11 cellular contexts compared by ENCODE assay signal in the genomic region with DNA sequence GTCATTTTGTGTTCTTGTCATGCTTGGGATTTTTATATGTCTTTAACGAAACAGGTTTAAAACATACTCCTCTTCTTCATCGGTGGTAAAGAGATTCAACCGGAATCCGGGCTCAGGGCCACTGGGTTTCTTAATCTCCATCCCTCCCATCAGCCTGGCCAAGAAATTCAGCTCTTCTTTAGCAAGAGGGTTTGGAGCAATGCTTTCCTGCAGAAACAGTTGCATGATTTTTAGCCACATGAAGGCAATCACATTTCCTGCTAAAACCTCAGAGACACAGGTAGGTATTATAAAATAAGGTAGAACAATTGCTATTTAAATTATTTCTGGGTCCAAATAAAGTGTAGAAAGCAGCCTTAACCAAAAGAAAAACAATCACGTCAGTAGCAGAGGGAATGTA. TPM values are rescaled to one million over a fixed set of nuclear protein-coding genes. Genes with fewer than 3 reads are reported as not detected.
DNase-seq lines count a peak whose midpoint lies in the region; ATAC-seq and TF ChIP-seq lines count a peak whose summit lies in the region.
"Had no signal": no experiment of that assay in that cellular context is flagged by ENCODE, and none has a peak within 500 bp of the region (broad histone marks: within the 10 kb centered on the region; RNA-seq: fewer than 3 reads in every experiment).

No MANE protein-coding gene starts in this region.

- TF ChIP-seq POLR2A in heart left ventricle (IDR thresholded peaks at IDR 0.05) (no peak), testis (IDR thresholded peaks at IDR 0.05) (no peak)

- intact Hi-C loops in Right ventricle myocardium inferior (cut with DNase I) (loop anchor here (2.0 to 10.0 kb wide), 5 partner anchors 44 to 322 kb away; a partner anchor contains a TSS), heart left ventricle (cut with DNase I) (loop anchor here (1.0 to 5.0 kb wide), 9 partner anchors 78 to 323 kb away; a partner anchor contains a TSS), testis (cut with DNase I; ENCODE audit: low total_unique reads) (no loop called here)

- H3K27me3 ChIP-seq in heart left ventricle, result no peaks in the 10 kb centered on the region
- H3K27me3 ChIP-seq in testis, result no peaks in the 10 kb centered on the region
- H3K27me3 ChIP-seq: ascending aorta, upper lobe of right lung had no signal

- WGBS in heart left ventricle, 4 donors, result 31 to 53% (median 38%) methylated on average over 5 of the region's 5 CpGs
- 22 to 33% methylated on average over 5 of the region's 5 CpGs for WGBS in testis, 2 donors

- peaks cover 0 to 37% (median 15%) of the 10 kb centered on the region in 9 donors for H3K36me3 ChIP-seq in heart left ventricle
- H3K36me3 ChIP-seq in testis (ENCODE audit: low read depth, missing control alignments), result no peaks in the 10 kb centered on the region

- DNase-seq in Right ventricle myocardium inferior (ENCODE audit: missing footprints) (no peak), heart left ventricle (no peak), fibroblast of pulmonary artery (ENCODE audit: low read depth) (peak; percentile 52), testis (peak; percentile 70), retina (no peak), NCI-H446 treated with DMSO at 0.1 percent for 48 hours (lab: John Stamatoyannopoulos, UW) (no peak)
- DNase-seq in stimulated activated CD4-positive, alpha-beta T cell treated with anti-CD3 and anti-CD28 coated beads, Interleukin-2, amount 100 ng/mL, for 24 hours, result no peak

- H3K4me1 ChIP-seq in heart left ventricle, result peaks cover 0 to 21% (median 8%) of the 10 kb centered on the region in 12 donors
- peaks cover 29% of the 10 kb centered on the region for H3K4me1 ChIP-seq in testis
- H3K4me1 ChIP-seq: ascending aorta, parathyroid adenoma had no signal

- peak overlapping the region in 1 of 12 donors; percentile 33 for H3K27ac ChIP-seq in heart left ventricle
- peak overlapping the region; percentile 35; the same call in 1 of the 2 replicates for H3K27ac ChIP-seq in VCaP
- peak overlapping the region; percentile 27 to 63 for H3K27ac ChIP-seq in testis
- H3K27ac ChIP-seq: parathyroid adenoma, upper lobe of right lung had no signal

- TF ChIP-seq CTCF in heart left ventricle (IDR thresholded peaks at IDR 0.05) (no peak), VCaP (conservative IDR thresholded peaks at IDR 0.05) (no peak), fibroblast of pulmonary artery (IDR thresholded peaks at IDR 0.05; ENCODE audit: low read length, missing control alignments) (no peak), testis (IDR thresholded peaks at IDR 0.05) (no peak)

- H3K9me3 ChIP-seq in heart left ventricle (no peaks in the 10 kb centered on the region), testis (no peaks in the 10 kb centered on the region)
- H3K9me3 ChIP-seq: ascending aorta, upper lobe of right lung had no signal

- peak; percentile 60 for ATAC-seq in Right ventricle myocardium inferior
- no peak for ATAC-seq in heart left ventricle

- H3K4me3 ChIP-seq in heart left ventricle (no peak overlapping the region), fibroblast of pulmonary artery (replicated peaks; ENCODE audit: low read depth, low read length) (no peak overlapping the region), testis (no peak overlapping the region)
- H3K4me3 ChIP-seq: ascending aorta, upper lobe of right lung had no signal

RNA-seq across cellular contexts. Expression of a gene that starts 22.7 kb away (rescaled TPM):
- total RNA-seq in Right ventricle myocardium inferior (59.3 TPM), heart left ventricle (10 to 100 TPM; 39.1 to 68.7 (median 49.7) TPM), testis (100 to 1,000 TPM in 1 of 2 donors, 10 to 100 TPM in 1; 73.6 to 106 TPM)
- polyA plus RNA-seq in heart left ventricle (10 to 100 TPM; 72.7 to 95.9 TPM), testis (ENCODE audit: insufficient read depth, low read depth, low replicate concordance) (69.1 TPM)

RNA-seq across cellular contexts. Expression of a gene that starts 29.8 kb away (rescaled TPM):
- total RNA-seq in Right ventricle myocardium inferior (5.3 TPM), heart left ventricle (10 to 100 TPM in 1 of 9 donors, 1 to 10 TPM in 8; 5.1 to 10.3 (median 6.0) TPM), testis (10 to 100 TPM; 50.7 to 72.1 TPM)
- polyA plus RNA-seq in heart left ventricle (10 to 100 TPM in 1 of 2 donors, 1 to 10 TPM in 1; 3.8 to 11.5 TPM), testis (ENCODE audit: insufficient read depth, low read depth, low replicate concordance) (199 TPM)

RNA-seq across cellular contexts. Expression of a gene that starts 34.7 kb away (rescaled TPM):
- total RNA-seq in Right ventricle myocardium inferior (77.9 TPM), heart left ventricle (100 to 1,000 TPM in 1 of 9 donors, 10 to 100 TPM in 8; 50.4 to 114 (median 59.4) TPM), testis (100 to 1,000 TPM; 140 to 159 TPM)
- polyA plus RNA-seq in heart left ventricle (10 to 100 TPM; 27.9 to 75.2 TPM), testis (ENCODE audit: insufficient read depth, low read depth, low replicate concordance) (126 TPM)

RNA-seq across cellular contexts. Expression of a gene that starts 43.8 kb away (rescaled TPM):
- total RNA-seq in Right ventricle myocardium inferior (114 TPM), heart left ventricle (100 to 1,000 TPM in 5 of 9 donors, 10 to 100 TPM in 4; 83.5 to 137 (median 108) TPM), testis (100 to 1,000 TPM; 101 to 126 TPM)
- polyA plus RNA-seq in heart left ventricle (100 to 1,000 TPM; 130 to 396 TPM), testis (ENCODE audit: insufficient read depth, low read depth, low replicate concordance) (349 TPM)

Comparison
In these comparisons a context has a peak if more than half of its experiments do, and no peak if none do; other contexts are left out.
1. DNase-seq: peak in fibroblast of pulmonary artery (single experiment) and testis (single experiment); none in Right ventricle myocardium inferior (single experiment), heart left ventricle (0 of 5), stimulated activated CD4-positive, alpha-beta T cell treated with anti-CD3 and anti-CD28 coated beads, Interleukin-2, amount 100 ng/mL, for 24 hours (0 of 2), retina (single experiment) and NCI-H446 treated with DMSO at 0.1 percent for 48 hours (single experiment).